ENCODE assay signal across 9 cellular contexts in the genomic region with DNA sequence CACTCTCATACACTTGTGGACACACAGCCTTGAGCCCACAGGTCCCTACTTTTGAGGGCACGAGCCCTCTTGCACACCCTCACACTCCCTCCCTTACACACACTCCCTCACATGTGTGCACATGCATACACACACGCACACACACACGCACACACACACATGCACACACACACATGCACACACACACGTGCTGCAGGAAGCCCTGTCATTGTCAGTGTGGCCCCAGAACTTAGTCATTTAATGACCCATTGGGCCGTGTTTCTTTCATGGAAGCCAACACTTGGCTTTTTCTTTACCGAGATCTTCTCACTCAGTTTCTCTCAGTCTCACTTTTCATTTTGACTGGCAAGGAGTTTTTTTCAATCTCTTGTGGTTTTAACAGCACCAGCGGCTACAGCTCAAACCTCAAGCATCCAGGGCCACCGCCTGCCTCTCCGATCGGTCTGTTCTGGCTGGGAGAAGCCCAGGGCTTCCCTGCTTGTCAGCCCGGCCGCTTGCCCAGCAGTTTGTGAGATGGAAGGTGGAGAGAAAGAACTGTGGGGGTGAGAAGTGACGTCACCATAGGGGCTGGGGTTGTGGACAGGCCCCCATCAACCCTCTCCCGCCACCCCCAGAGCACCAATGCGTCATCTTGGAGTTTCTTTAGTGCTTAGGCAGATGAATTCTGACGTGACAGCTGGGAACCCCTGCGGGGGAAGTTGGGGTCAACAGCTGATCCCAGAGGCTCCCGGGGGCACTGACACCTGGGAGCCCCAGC. TPM values are rescaled to one million over a fixed set of nuclear protein-coding genes. Genes with fewer than 3 reads are reported as not detected.
DNase-seq lines count a peak whose midpoint lies in the region; ATAC-seq, FAIRE-seq and TF ChIP-seq lines count a peak whose summit lies in the region.
"Had no signal": no experiment of that assay in that cellular context is flagged by ENCODE, and none has a peak within 500 bp of the region (broad histone marks: within the 10 kb centered on the region; RNA-seq: fewer than 3 reads in every experiment).

No MANE protein-coding gene starts in this region.

- peak; percentile 45 for ATAC-seq in GM21528 (IDR thresholded peaks at IDR 0.05; ENCODE audit: low FRiP score, unreplicated experiment)

- H3K4ac ChIP-seq in H1 (replicated peaks; ENCODE audit: insufficient read length, low read depth, low read length) = peak overlapping the region; percentile 3

- no peak for TF ChIP-seq EP300 in H1 (IDR thresholded peaks at IDR 0.05; ENCODE audit: borderline replicate concordance in 1 of 2, low read depth in 2 of 2, low read length in 2 of 2)

- H3K4me1 ChIP-seq in CD8-positive, alpha-beta memory T cell (ENCODE audit: insufficient read depth, low read length) = peaks cover 24% of the 10 kb centered on the region
- peaks cover 54% of the 10 kb centered on the region for H3K4me1 ChIP-seq in OCI-LY7 (ENCODE audit: insufficient read depth, low read length, poor library complexity, severe bottlenecking)
- H3K4me1 ChIP-seq in H1 (replicated peaks in 1 of 4; ENCODE audit: control insufficient read depth in 3 of 4, insufficient read depth in 4 of 4, low read length in 3 of 4) = peaks cover 0 to 11% (median 4%) of the 10 kb centered on the region in 4 experiments; a peak in 5 of 7 replicates

- no peaks in the 10 kb centered on the region for H3K9me3 ChIP-seq in CD8-positive, alpha-beta memory T cell (ENCODE audit: low read length)
- H3K9me3 ChIP-seq in OCI-LY7 (ENCODE audit: low read length) (no peaks in the 10 kb centered on the region), H1 (ENCODE audit: insufficient read depth in 2 of 2, low read depth in 1 of 2, low read length in 1 of 2) (no peaks in the 10 kb centered on the region)

- H3K9me3 Mint-ChIP-seq in CD8-positive, alpha-beta memory T cell = no peaks in the 10 kb centered on the region
- H3K9me3 Mint-ChIP-seq: activated naive CD4-positive, alpha-beta T cell treated with anti-CD3 and anti-CD28 coated beads, Interleukin-2, amount 50 U/mL, for 24 hours had no signal

- TF ChIP-seq RAD21 in H1 (IDR thresholded peaks at IDR 0.05 in 1 of 2, conservative IDR thresholded peaks at IDR 0.05 in 1 of 2; ENCODE audit: low read depth in 2 of 2, low read length in 2 of 2) = no peak

- no peak overlapping the region for H3K18ac ChIP-seq in H1 (ENCODE audit: extremely low read depth, low read length)

- TF ChIP-seq POLR2A in H1 (IDR thresholded peaks at IDR 0.05; ENCODE audit: control extremely low read depth in 1 of 2, low read depth in 2 of 2, low read length in 2 of 2) = no peak

- H2BK12ac ChIP-seq in H1 (ENCODE audit: low read depth, low read length) = peak overlapping the region; percentile 95; the same call in 1 of the 2 replicates

- FAIRE-seq in H1 (lab: Jason Lieb, UNC) = no peak

- H4K5ac ChIP-seq in H1 (ENCODE audit: insufficient read length, low read depth, low read length) = no peak overlapping the region

- TF ChIP-seq CTCF in OCI-LY7 (conservative IDR thresholded peaks at IDR 0.05; ENCODE audit: low read length) (no peak), H1 (IDR thresholded peaks at IDR 0.05; ENCODE audit: control extremely low read depth in 1 of 3, insufficient read depth in 1 of 3, low read depth in 1 of 3, low read length in 3 of 3) (no peak)

- peak in 4 of 5 donors; percentile 20 to 61 (median 38) for DNase-seq in CD8-positive, alpha-beta memory T cell
- DNase-seq in OCI-LY7 (ENCODE audit: low spot score) (no peak), H1 (ENCODE audit: low read depth in 1 of 2, low spot score in 2 of 2) (no peak), NCI-H69 (lab: John Stamatoyannopoulos, UW) (no peak), SHP77 treated with DMSO at 0.1 percent for 48 hours (lab: John Stamatoyannopoulos, UW) (no peak), HCEC 1CT (no peak), COR-L47 (lab: John Stamatoyannopoulos, UW) (no peak)

- no peaks in the 10 kb centered on the region; the same call in 1 of the 2 replicates for H3K23me2 ChIP-seq in H1 (ENCODE audit: low read depth, low read length)

- H2BK120ac ChIP-seq in H1 (replicated peaks; ENCODE audit: low read depth, low read length) = no peak overlapping the region

- WGBS in H1 (ENCODE audit: extremely low coverage in 1 of 2, insufficient coverage in 1 of 2, insufficient read length in 1 of 2, insufficient replicate concordance in 2 of 2, low coverage in 1 of 2, low lambda C conversion rate in 2 of 2, missing lambda C conversion rate in 1 of 2), 2 experiments = 87% methylated on average over 18 of the region's 18 CpGs; no CpG with 5 or more reads in 1 of the 2 experiments

- no peak overlapping the region for H4K91ac ChIP-seq in H1 (replicated peaks; ENCODE audit: insufficient read length, low read length)

- no peak overlapping the region for H3K14ac ChIP-seq in H1 (ENCODE audit: insufficient read length)

- peaks cover 0 to 6% of the 10 kb centered on the region in 2 donors for H3K27me3 Mint-ChIP-seq in CD8-positive, alpha-beta memory T cell
- H3K27me3 Mint-ChIP-seq: activated naive CD4-positive, alpha-beta T cell treated with anti-CD3 and anti-CD28 coated beads, Interleukin-2, amount 50 U/mL, for 24 hours had no signal

- H3K79me2 ChIP-seq in OCI-LY7 (ENCODE audit: insufficient read depth, low read depth, low read length) (no peaks in the 10 kb centered on the region), H1 (ENCODE audit: control insufficient read depth in 1 of 2, insufficient read depth in 2 of 2, low read length in 2 of 2) (no peaks in the 10 kb centered on the region)

- H3K27ac Mint-ChIP-seq in CD8-positive, alpha-beta memory T cell = no peak overlapping the region
- H3K27ac Mint-ChIP-seq: activated naive CD4-positive, alpha-beta T cell treated with anti-CD3 and anti-CD28 coated beads, Interleukin-2, amount 50 U/mL, for 24 hours had no signal

- POLR2A ChIA-PET in CD8-positive, alpha-beta memory T cell (lab: Charles Lee) = no interaction called here
- POLR2A ChIA-PET in OCI-LY7 (lab: Charles Lee) = interaction anchor here (1.2 kb wide), 1 partner anchor 28 kb away, joined by 9 read pairs; the partner anchor contains the start of gene MIIP
- POLR2A ChIA-PET in H1 (lab: Charles Lee; ENCODE audit: partially characterized antibody) = interaction anchor here (1.5 to 3.2 kb wide), 4 partner anchors 11 to 138 kb away, joined by 3 to 17 read pairs (median 10); partner anchors contain the start of gene TNFRSF8

- H2AK5ac ChIP-seq in H1 (ENCODE audit: low read depth, low read length) = peak overlapping the region; percentile 47

- H3K79me1 ChIP-seq in H1 (ENCODE audit: low read depth, low read length) = no peaks in the 10 kb centered on the region

- H3K9me2 ChIP-seq in OCI-LY7 (ENCODE audit: insufficient read depth, low read length) = no peaks in the 10 kb centered on the region

- H3K4me2 ChIP-seq in OCI-LY7 (ENCODE audit: low read length) (peak overlapping the region; percentile 49), H1 (ENCODE audit: insufficient read depth in 1 of 2, low read depth in 2 of 2, low read length in 2 of 2) (no peak overlapping the region)

- CTCF ChIA-PET in CD8-positive, alpha-beta memory T cell (lab: Charles Lee) = no interaction called here
- CTCF ChIA-PET in OCI-LY7 (lab: Charles Lee; ENCODE audit: unreplicated experiment) (no interaction called here), H1 (lab: Charles Lee; ENCODE audit: partially characterized antibody) (interaction anchor here (0.6 to 4.9 kb wide), 4 partner anchors 16 to 170 kb away, joined by 3 to 23 read pairs (median 3); no protein-coding TSS in a partner anchor)

- no peak overlapping the region for H3K27ac ChIP-seq in CD8-positive, alpha-beta memory T cell (ENCODE audit: low read depth, low read length)
- H3K27ac ChIP-seq in OCI-LY7 (ENCODE audit: low read depth, low read length, poor library complexity, severe bottlenecking) (no peak overlapping the region), H1 (ENCODE audit: low read depth, low read length) (no peak overlapping the region)

- H2AFZ ChIP-seq in OCI-LY7 (ENCODE audit: low read length) = peak overlapping the region; percentile 52; the same call in 1 of the 2 replicates
- no peak overlapping the region for H2AFZ ChIP-seq in H1 (ENCODE audit: low read length)

- peak overlapping the region; percentile 40 for H2BK5ac ChIP-seq in H1 (ENCODE audit: low read depth, low read length)

- H3K23ac ChIP-seq in H1 (ENCODE audit: insufficient read length) = no peak overlapping the region

- H4K20me1 ChIP-seq in OCI-LY7 (ENCODE audit: insufficient read depth, low read length) (no peaks in the 10 kb centered on the region), H1 (replicated peaks in 1 of 2; ENCODE audit: control insufficient read depth in 1 of 2, insufficient read depth in 2 of 2, low read length in 2 of 2) (peaks cover 0 to 2% of the 10 kb centered on the region in 2 experiments)

- H3K4me3 Mint-ChIP-seq in CD8-positive, alpha-beta memory T cell = no peak overlapping the region
- H3K4me3 Mint-ChIP-seq: activated naive CD4-positive, alpha-beta T cell treated with anti-CD3 and anti-CD28 coated beads, Interleukin-2, amount 50 U/mL, for 24 hours had no signal

- intact Hi-C loops in OCI-LY7 (cut with micrococcal nuclease; ENCODE audit: unreplicated experiment) = no loop called here

- H2BK20ac ChIP-seq in H1 (ENCODE audit: low read length) = 0 out of 2 replicates have a peak overlapping the region, but pooled peaks have one; percentile 61

- no peak overlapping the region; a peak in 2 of 7 replicates for H3K9ac ChIP-seq in H1 (replicated peaks in 1 of 4; ENCODE audit: extremely low read depth in 1 of 4, low read depth in 3 of 4, low read length in 3 of 4)

- no TSS peak for BruUV-seq in OCI-LY7 (replicated peaks; lab: Mats Ljungman, UMichigan)

- no peak overlapping the region for H4K8ac ChIP-seq in H1 (ENCODE audit: extremely low read depth, insufficient read depth, low read length)

- no peaks in the 10 kb centered on the region for H3K27me3 ChIP-seq in CD8-positive, alpha-beta memory T cell (ENCODE audit: insufficient read depth, low read length, poor library complexity, severe bottlenecking)
- no peaks in the 10 kb centered on the region for H3K27me3 ChIP-seq in H1 (replicated peaks in 1 of 4; ENCODE audit: control insufficient read depth in 3 of 4, extremely low read depth in 1 of 4, insufficient read depth in 3 of 4, low read length in 3 of 4)

- peak overlapping the region; percentile 43 for H3K4me3 ChIP-seq in CD8-positive, alpha-beta memory T cell (ENCODE audit: low read length)
- no peak overlapping the region for H3K4me3 ChIP-seq in OCI-LY7 (ENCODE audit: low read depth, low read length, poor library complexity, severe bottlenecking)
- no peak overlapping the region for H3K4me3 ChIP-seq in H1 (ENCODE audit: extremely low read depth in 1 of 4, insufficient read depth in 2 of 4, low read depth in 3 of 4, low read length in 4 of 4)

- no peaks in the 10 kb centered on the region for H3K36me3 Mint-ChIP-seq in CD8-positive, alpha-beta memory T cell
- H3K36me3 Mint-ChIP-seq: activated naive CD4-positive, alpha-beta T cell treated with anti-CD3 and anti-CD28 coated beads, Interleukin-2, amount 50 U/mL, for 24 hours had no signal

- peaks cover 13 to 18% (median 14%) of the 10 kb centered on the region in 3 donors for H3K4me1 Mint-ChIP-seq in CD8-positive, alpha-beta memory T cell
- H3K4me1 Mint-ChIP-seq: activated naive CD4-positive, alpha-beta T cell treated with anti-CD3 and anti-CD28 coated beads, Interleukin-2, amount 50 U/mL, for 24 hours had no signal

- H3K36me3 ChIP-seq in CD8-positive, alpha-beta memory T cell (ENCODE audit: insufficient read depth, low read length) = no peaks in the 10 kb centered on the region
- H3K36me3 ChIP-seq in OCI-LY7 (ENCODE audit: insufficient read depth, low read length) = no peaks in the 10 kb centered on the region
- no peaks in the 10 kb centered on the region for H3K36me3 ChIP-seq in H1 (ENCODE audit: control insufficient read depth in 2 of 4, insufficient read depth in 4 of 4, low read length in 3 of 4)

- H2BK15ac ChIP-seq in H1 (ENCODE audit: low read length) = peak overlapping the region; percentile 55

- no peak overlapping the region for H3K56ac ChIP-seq in H1 (replicated peaks; ENCODE audit: insufficient read length, low read depth, low read length)

RNA-seq across cellular contexts. Expression of gene TNFRSF8, which starts 15.8 kb away (rescaled TPM):
- 1 to 10 TPM; 1.5 to 1.9 TPM for total RNA-seq in CD8-positive, alpha-beta memory T cell
- polyA plus RNA-seq in CD8-positive, alpha-beta memory T cell = not detected
- total RNA-seq in OCI-LY7 (2014; rRNA removed; shearing (Covaris generic)) = not detected in 2 replicates
- 0.09 and 0.29 TPM in 2 replicates for total RNA-seq in OCI-LY7 (2022)
- total RNA-seq in H1 (2021; fragmentation: NEBNext Ultra II Directional; extraction: Animal tissue kit (Norgen Biotek cat#: 25700)) = 32.7 and 35.1 TPM in 2 replicates
- 23.2 and 26.7 TPM in 2 replicates for polyA plus RNA-seq in H1 (2011; rRNA removed)
- polyA plus RNA-seq in H1 (2011; cell fraction: cytosol; rRNA removed) = 16.7 TPM
- 26.1 TPM for polyA plus RNA-seq in H1 (2011; cell fraction: nucleus; rRNA removed)
- polyA plus RNA-seq in H1 (2012, experiment 1 of 2) = 15.0 to 25.1 TPM (median 23.2 TPM) in 4 replicates
- 20.2 TPM for polyA plus RNA-seq in H1 (2012, experiment 2 of 2)
- polyA plus RNA-seq in H1 (2013, experiment 1 of 2) = 29.7 TPM
- 29.6 TPM for polyA plus RNA-seq in H1 (2013, experiment 2 of 2)
- polyA minus RNA-seq in H1 (2011; rRNA and poly(A)+ RNA removed) = 13.4 and 14.5 TPM in 2 replicates
- polyA minus RNA-seq in H1 (2011; cell fraction: cytosol; rRNA and poly(A)+ RNA removed) = 13.3 TPM
- 12.3 TPM for polyA minus RNA-seq in H1 (2011; cell fraction: nucleus; rRNA and poly(A)+ RNA removed)

RNA-seq across cellular contexts. Expression of gene MIIP, which starts 28.0 kb away (rescaled TPM):
- total RNA-seq in CD8-positive, alpha-beta memory T cell = 10 to 100 TPM; 37.0 to 37.6 TPM
- 31.6 TPM for polyA plus RNA-seq in CD8-positive, alpha-beta memory T cell
- 75.2 and 102 TPM in 2 replicates for total RNA-seq in OCI-LY7 (2014; rRNA removed; shearing (Covaris generic))
- 48.5 and 57.9 TPM in 2 replicates for total RNA-seq in OCI-LY7 (2022)
- 65.5 and 66.1 TPM in 2 replicates for total RNA-seq in H1 (2021; fragmentation: NEBNext Ultra II Directional; extraction: Animal tissue kit (Norgen Biotek cat#: 25700))
- polyA plus RNA-seq in H1 (2011; rRNA removed) = 106 and 149 TPM in 2 replicates
- 92.6 TPM for polyA plus RNA-seq in H1 (2011; cell fraction: cytosol; rRNA removed)
- 266 TPM for polyA plus RNA-seq in H1 (2011; cell fraction: nucleus; rRNA removed)
- 57.0 to 78.2 TPM (median 75.2 TPM) in 4 replicates for polyA plus RNA-seq in H1 (2012, experiment 1 of 2)
- polyA plus RNA-seq in H1 (2012, experiment 2 of 2) = 75.0 TPM
- 49.8 TPM for polyA plus RNA-seq in H1 (2013, experiment 1 of 2)
- polyA plus RNA-seq in H1 (2013, experiment 2 of 2) = 49.9 TPM
- polyA minus RNA-seq in H1 (2011; rRNA and poly(A)+ RNA removed) = 31.7 and 34.1 TPM in 2 replicates
- polyA minus RNA-seq in H1 (2011; cell fraction: cytosol; rRNA and poly(A)+ RNA removed) = 33.5 TPM
- polyA minus RNA-seq in H1 (2011; cell fraction: nucleus; rRNA and poly(A)+ RNA removed) = 47.5 TPM

Comparison
In these comparisons a context has a peak if more than half of its experiments do, and no peak if none do; other contexts are left out.
1. DNase-seq: peak in CD8-positive, alpha-beta memory T cell (4 of 5); none in OCI-LY7 (single experiment), H1 (0 of 2), NCI-H69 (single experiment), SHP77 treated with DMSO at 0.1 percent for 48 hours (single experiment), HCEC 1CT (single experiment) and COR-L47 (single experiment).
2. RNA of gene TNFRSF8, which starts 15.8 kb away (total RNA-seq): 32.7 to 35.1 TPM in H1; 1.5 to 1.9 TPM in CD8-positive, alpha-beta memory T cell and 0.09 to 0.29 TPM in OCI-LY7; every median in the first group is over 10 times any median in the second.